Comparison of ENCODE assay signal across 9 cellular contexts in the genomic region with DNA sequence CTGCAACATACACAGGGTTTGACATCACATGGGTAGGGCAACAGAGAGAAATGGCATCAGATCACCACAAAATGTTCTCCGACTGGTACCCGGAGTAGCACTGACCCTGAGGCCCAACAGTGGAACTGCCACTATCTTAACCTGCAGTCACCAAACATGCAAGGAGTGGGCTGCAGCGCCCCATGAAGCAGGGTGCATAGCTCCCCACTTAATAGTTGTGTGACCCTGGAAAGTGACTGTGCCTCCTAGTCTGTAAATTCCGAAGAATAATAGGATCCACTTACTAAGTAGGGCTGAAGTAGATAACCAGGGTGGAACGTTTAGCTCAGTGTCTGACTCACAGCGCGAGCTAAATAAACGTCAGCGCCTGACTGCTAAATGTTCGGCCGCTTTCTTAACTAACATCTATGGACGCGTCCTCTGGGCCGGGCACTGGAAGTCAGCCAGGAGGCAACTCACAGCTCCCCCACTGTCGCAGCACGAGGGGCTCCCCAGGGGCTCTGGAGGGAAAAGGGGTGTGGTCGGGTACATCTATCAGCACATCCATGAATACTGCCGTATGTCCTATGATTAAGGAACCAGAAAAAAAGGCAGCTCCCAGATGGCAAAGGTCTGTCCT. TPM values are rescaled to one million over a fixed set of nuclear protein-coding genes. Genes with fewer than 3 reads are reported as not detected.
DNase-seq lines count a peak whose midpoint lies in the region; ATAC-seq and TF ChIP-seq lines count a peak whose summit lies in the region.
"Had no signal": no experiment of that assay in that cellular context is flagged by ENCODE, and none has a peak within 500 bp of the region (broad histone marks: within the 10 kb centered on the region; RNA-seq: fewer than 3 reads in every experiment).

No MANE protein-coding gene starts in this region.

- peaks cover 13% of the 10 kb centered on the region for H3K36me3 Mint-ChIP-seq in osteocyte (ENCODE audit: unreplicated experiment)

- H3K4me3 Mint-ChIP-seq in osteocyte (ENCODE audit: unreplicated experiment) = peak overlapping the region; percentile 95

- H3K27me3 Mint-ChIP-seq in osteocyte (ENCODE audit: unreplicated experiment) = peaks cover 8% of the 10 kb centered on the region

- peak; percentile 19 for DNase-seq in CD1c-positive myeloid dendritic cell (ENCODE audit: extremely low spot score)
- DNase-seq in activated CD4-positive, alpha-beta T cell treated with anti-CD3 and anti-CD28 coated beads, Interleukin-2, amount 50 U/mL, for 48 hours = peak; percentile 6 to 11
- peak; percentile 84 for DNase-seq in fibroblast of peridontal ligament (ENCODE audit: extremely low read depth)
- DNase-seq in osteocyte (ENCODE audit: extremely low spot score, unreplicated experiment) = no peak
- no peak for DNase-seq in SIG-M5 treated with dmso at 0.1 percent for 504 hours (lab: John Stamatoyannopoulos, UW; ENCODE audit: unreplicated experiment)

- peak overlapping the region; percentile 86 for H3K27ac Mint-ChIP-seq in osteocyte (ENCODE audit: unreplicated experiment)

- peaks cover 27% of the 10 kb centered on the region for H3K4me1 Mint-ChIP-seq in osteocyte (ENCODE audit: unreplicated experiment)

- H3K9me3 Mint-ChIP-seq in osteocyte (ENCODE audit: unreplicated experiment) = no peaks in the 10 kb centered on the region

- ATAC-seq in HG03378 (IDR thresholded peaks at IDR 0.05; ENCODE audit: unreplicated experiment) = peak; percentile 16
- no peak for ATAC-seq in GM19455 (IDR thresholded peaks at IDR 0.05; ENCODE audit: unreplicated experiment)
- ATAC-seq in HG02852 (IDR thresholded peaks at IDR 0.05; ENCODE audit: unreplicated experiment) = no peak

- no peak for TF ChIP-seq CTCF in osteocyte (IDR thresholded peaks at IDR 0.05)

RNA-seq across cellular contexts. Expression of a gene that starts 0.8 kb away (rescaled TPM):
- total RNA-seq in osteocyte = 18.9 and 21.4 TPM in 2 replicates

RNA-seq across cellular contexts. Expression of a gene that starts 29.4 kb away (rescaled TPM):
- 0.13 TPM in 1 of 2 replicates, not detected in the other for total RNA-seq in osteocyte
- total RNA-seq: T-helper 1 cell treated with Interleukin-12 subunit alpha and Interleukin-12 subunit beta and Interleukin-4 antibody, amounts not matched to agents 30 ng/mL and 1 ng/mL, for 36 hours had no signal

RNA-seq across cellular contexts. Expression of a gene that starts 33.4 kb away (rescaled TPM):
- total RNA-seq in osteocyte = 180 and 183 TPM in 2 replicates

Comparison
In these comparisons a context has a peak if more than half of its experiments do, and no peak if none do; other contexts are left out.
1. DNase-seq: peak in CD1c-positive myeloid dendritic cell (single experiment), activated CD4-positive, alpha-beta T cell treated with anti-CD3 and anti-CD28 coated beads, Interleukin-2, amount 50 U/mL, for 48 hours (2 of 2) and fibroblast of peridontal ligament (single experiment); none in osteocyte (single experiment) and SIG-M5 treated with dmso at 0.1 percent for 504 hours (single experiment).